In the genomic region with DNA sequence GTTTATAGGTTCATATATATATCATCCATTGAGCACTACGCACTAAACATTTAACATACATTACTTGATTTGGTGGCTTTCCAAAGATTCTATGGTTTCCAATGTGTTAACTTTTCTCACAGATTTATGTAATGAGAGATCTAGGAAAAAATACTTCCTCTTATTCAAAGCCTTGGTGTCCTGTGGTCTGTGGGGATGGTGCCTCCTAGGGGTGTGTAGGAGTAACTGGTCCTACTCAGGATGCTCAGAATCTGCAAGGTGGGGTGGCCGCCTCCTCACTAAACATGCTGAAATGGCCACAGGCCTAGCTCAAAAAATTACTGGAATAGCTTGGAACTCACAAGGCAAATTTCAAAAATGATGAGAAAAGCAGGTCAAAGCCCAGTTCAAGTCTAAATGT, we compare ENCODE assay signal across 8 cellular contexts. TPM values are rescaled to one million over a fixed set of nuclear protein-coding genes. Genes with fewer than 3 reads are reported as not detected.
DNase-seq lines count a peak whose midpoint lies in the region; FAIRE-seq and TF ChIP-seq lines count a peak whose summit lies in the region.

No MANE protein-coding gene starts in this region.

- H3K27me3 ChIP-seq in suprapubic skin, result peaks cover 9% of the 10 kb centered on the region
- no peaks in the 10 kb centered on the region for H3K27me3 ChIP-seq in testis

- H3K4me1 ChIP-seq in suprapubic skin (no peaks in the 10 kb centered on the region), testis (no peaks in the 10 kb centered on the region)

- H3K36me3 ChIP-seq in suprapubic skin (no peaks in the 10 kb centered on the region), testis (ENCODE audit: low read depth, missing control alignments) (no peaks in the 10 kb centered on the region)

- intact Hi-C loops in testis (cut with DNase I; ENCODE audit: low total_unique reads), result no loop called here

- no peak overlapping the region for H3K27ac ChIP-seq in suprapubic skin
- H3K27ac ChIP-seq in testis, result no peak overlapping the region

- peak; percentile 82 for FAIRE-seq in GM12892 (lab: Jason Lieb, UNC)

- no peak for TF ChIP-seq POLR2A in GM12892 (IDR thresholded peaks at IDR 0.05; ENCODE audit: low read depth, low read length)
- no peak for TF ChIP-seq POLR2A in suprapubic skin (IDR thresholded peaks at IDR 0.05)
- TF ChIP-seq POLR2A in testis (IDR thresholded peaks at IDR 0.05), result no peak

- 94% methylated on average over 2 of the region's 2 CpGs for WGBS in suprapubic skin
- 61 to 82% methylated on average over 2 of the region's 2 CpGs for WGBS in testis, 2 donors

- TF ChIP-seq CTCF in AG10803 (conservative IDR thresholded peaks at IDR 0.05; ENCODE audit: low read length), result peak; percentile 27
- peak; percentile 13 to 16 for TF ChIP-seq CTCF in suprapubic skin (IDR thresholded peaks at IDR 0.05)
- peak in 1 of 3 experiments; percentile 5 for TF ChIP-seq CTCF in testis (IDR thresholded peaks at IDR 0.05)

- in situ Hi-C loops in SK-MEL-5 (cut with HindIII; ENCODE audit: low pct_unique_long_range_greater_than_20kb, low sequenced_read_pairs), result no loop called here

- H3K4me3 ChIP-seq in AG10803 (ENCODE audit: low read length) (no peak overlapping the region), suprapubic skin (no peak overlapping the region), testis (no peak overlapping the region)

- peak; percentile 4 for DNase-seq in AG10803 (ENCODE audit: low read depth)
- DNase-seq in GM12892 (ENCODE audit: insufficient read length), result no peak
- DNase-seq in SK-MEL-5 (ENCODE audit: low read depth, low spot score), result peak; percentile 61
- DNase-seq in globus pallidus (ENCODE audit: low spot score), result peak; percentile 23
- peak; percentile 56 to 67 for DNase-seq in suprapubic skin (ENCODE audit: low spot score in 2 of 2)
- no peak for DNase-seq in testis
- DNase-seq in NCI-H345 treated with DMSO at 0.1 percent for 48 hours (lab: John Stamatoyannopoulos, UW; ENCODE audit: unreplicated experiment), result no peak
- DNase-seq in DMS114 treated with DMSO at 0.1 percent for 48 hours (lab: John Stamatoyannopoulos, UW; ENCODE audit: unreplicated experiment), result no peak

- H3K9me3 ChIP-seq in suprapubic skin (no peaks in the 10 kb centered on the region), testis (no peaks in the 10 kb centered on the region)

- no peak for TF ChIP-seq EP300 in suprapubic skin (IDR thresholded peaks at IDR 0.05)

RNA-seq across cellular contexts. Expression of gene GPR55, which starts 11.6 kb away (rescaled TPM):
- 15.5 TPM for polyA plus RNA-seq in GM12892 (2012; ENCODE audit: missing spikeins)
- 0.13 TPM in 2 replicates for total RNA-seq in SK-MEL-5 (2014; rRNA removed; shearing (Covaris generic))
- 0.41 and 0.58 TPM in 2 replicates for polyA plus RNA-seq in SK-MEL-5 (2015; cell fraction: cytosol; rRNA removed)
- polyA plus RNA-seq in SK-MEL-5 (2015; cell fraction: nucleus; rRNA removed), result 0.39 and 0.92 TPM in 2 replicates
- total RNA-seq in suprapubic skin (1 to 10 TPM in 1 of 4 donors, under 1 TPM in 1, not detected in 2; 0.72 to 1.2 TPM), testis (10 to 100 TPM; 10.9 to 14.7 TPM)
- 12.3 TPM for polyA plus RNA-seq in testis (ENCODE audit: insufficient read depth, low read depth, low replicate concordance)

RNA-seq across cellular contexts. Expression of gene ITM2C, which starts 48.7 kb away (rescaled TPM):
- 52.2 TPM for polyA plus RNA-seq in GM12892 (2012; ENCODE audit: missing spikeins)
- 184 TPM in 2 replicates for total RNA-seq in SK-MEL-5 (2014; rRNA removed; shearing (Covaris generic))
- polyA plus RNA-seq in SK-MEL-5 (2015; cell fraction: cytosol; rRNA removed), result 296 and 322 TPM in 2 replicates
- 39.7 and 46.3 TPM in 2 replicates for polyA plus RNA-seq in SK-MEL-5 (2015; cell fraction: nucleus; rRNA removed)
- total RNA-seq in suprapubic skin (10 to 100 TPM in 3 of 4 donors, 1 to 10 TPM in 1; 9.0 to 17.9 (median 11.4) TPM), testis (10 to 100 TPM; 53.7 to 95.7 TPM)
- polyA plus RNA-seq in testis (ENCODE audit: insufficient read depth, low read depth, low replicate concordance), result 57.8 TPM

Comparison
In these comparisons a context has a peak if more than half of its experiments do, and no peak if none do; other contexts are left out.
1. DNase-seq: peak in AG10803 (single experiment), SK-MEL-5 (single experiment), globus pallidus (single experiment) and suprapubic skin (2 of 2); none in GM12892 (single experiment), testis (single experiment), NCI-H345 treated with DMSO at 0.1 percent for 48 hours (single experiment) and DMS114 treated with DMSO at 0.1 percent for 48 hours (single experiment).
2. RNA of gene GPR55, which starts 11.6 kb away (total RNA-seq): 10.9 to 14.7 TPM in testis; 0.72 to 1.2 TPM in suprapubic skin and 0.13 TPM in SK-MEL-5; every median in the first group is over 4 times any median in the second.